ENCODE assay signal across 34 cellular contexts in genomic region chr6:27370391-27370790, GRCh38. TPM values are rescaled to one million over a fixed set of nuclear protein-coding genes. Genes with fewer than 3 reads are reported as not detected.
"Had no signal": no experiment of that assay in that cellular context is flagged by ENCODE, and none has a peak within 500 bp of the region (broad histone marks: within the 10 kb centered on the region; RNA-seq: fewer than 3 reads in every experiment).

No MANE protein-coding gene starts in this region.

- H3K36me3 ChIP-seq: brain microvascular endothelial cell had no signal

- H3K9me3 ChIP-seq: ascending aorta, esophagus muscularis mucosa, gastroesophageal sphincter had no signal

- DNase-seq: activated CD4-positive, alpha-beta memory T cell treated with anti-CD3 and anti-CD28 coated beads for 36 hours; activated CD4-positive, alpha-beta T cell treated with anti-CD3 and anti-CD28 coated beads for 36 hours; activated CD4-positive, alpha-beta T cell treated with anti-CD3 and anti-CD28 coated beads, Interleukin-2, amount 10 ng/mL, durations not matched to agents 24 days and 14 days; activated CD4-positive, CD25-positive, alpha-beta regulatory T cell; activated CD4-positive, CD25-positive, alpha-beta regulatory T cell treated with anti-CD3 and anti-CD28 coated beads, Interleukin-2, amount 50 U/mL, for 72 hours; activated CD8-positive, alpha-beta memory T cell treated with anti-CD3 and anti-CD28 coated beads, Interleukin-2, amount 10 ng/mL, durations not matched to agents 7 days and 5 days; activated CD8-positive, alpha-beta memory T cell treated with anti-CD3 and anti-CD28 coated beads, Interleukin-2, amount 50 U/mL, for 4 hours; activated CD8-positive, alpha-beta T cell treated with anti-CD3 and anti-CD28 coated beads, Interleukin-2, amount 10 ng/mL, durations not matched to agents 7 days and 5 days; activated effector memory CD4-positive, alpha-beta T cell treated with anti-CD3 and anti-CD28 coated beads, Interleukin-2, amount 50 U/mL, for 16 hours; activated naive CD4-positive, alpha-beta T cell treated with anti-CD3 and anti-CD28 coated beads for 36 hours; activated naive CD8-positive, alpha-beta T cell treated with anti-CD3 and anti-CD28 coated beads, Interleukin-2, amount 10 ng/mL, durations not matched to agents 7 days and 5 days; activated T-cell treated with anti-CD3 and anti-CD28 coated beads, Interleukin-2, amount 50 U/mL, for 1 hour; activated T-cell treated with anti-CD3 and anti-CD28 coated beads, Interleukin-2, amount 50 U/mL, for 48 hours; brain microvascular endothelial cell; caudate nucleus; cortex of kidney; dermis blood vessel endothelial cell; effector CD4-positive, alpha-beta T cell; effector memory CD8-positive, alpha-beta T cell; erythroblast; foreskin keratinocyte; heart right ventricle; T-cell; T1000 had no signal

- H3K27ac ChIP-seq: ascending aorta, brain microvascular endothelial cell, esophagus muscularis mucosa, foreskin keratinocyte, gastroesophageal sphincter, heart right ventricle had no signal

- H3K27me3 ChIP-seq: ascending aorta, brain microvascular endothelial cell, esophagus muscularis mucosa, foreskin keratinocyte, gastroesophageal sphincter had no signal

- FAIRE-seq: colon had no signal

- H3K4me3 ChIP-seq: ascending aorta, esophagus muscularis mucosa, gastroesophageal sphincter, heart right ventricle had no signal

RNA-seq across cellular contexts. Expression of gene POM121L2, which starts 58.3 kb away (rescaled TPM):
- total RNA-seq: activated CD4-positive, alpha-beta memory T cell treated with anti-CD3 and anti-CD28 coated beads for 36 hours; activated CD4-positive, alpha-beta T cell treated with anti-CD3 and anti-CD28 coated beads for 36 hours; activated CD4-positive, alpha-beta T cell treated with anti-CD3 and anti-CD28 coated beads, Interleukin-2, amount 10 ng/mL, durations not matched to agents 24 days and 14 days; activated CD8-positive, alpha-beta memory T cell treated with anti-CD3 and anti-CD28 coated beads for 36 hours; activated CD8-positive, alpha-beta memory T cell treated with anti-CD3 and anti-CD28 coated beads, Interleukin-2, amount 10 ng/mL, durations not matched to agents 7 days and 5 days; activated CD8-positive, alpha-beta T cell treated with anti-CD3 and anti-CD28 coated beads, Interleukin-2, amount 10 ng/mL, durations not matched to agents 7 days and 5 days; activated naive CD4-positive, alpha-beta T cell treated with anti-CD3 and anti-CD28 coated beads for 36 hours; activated naive CD8-positive, alpha-beta T cell treated with anti-CD3 and anti-CD28 coated beads, Interleukin-2, amount 10 ng/mL, durations not matched to agents 7 days and 5 days; activated T-helper 1 cell treated with anti-CD3 and anti-CD28 coated beads, Interleukin-12 subunit alpha, Interleukin-12 subunit beta, Interleukin-2, Interleukin-4 antibody, amounts not matched to agents 30 ng/mL and 10 ng/mL and 1 ng/mL, durations not matched to agents 14 hours and 24 hours and 36 hours; activated T-helper 2 cell treated with anti-CD3 and anti-CD28 coated beads, Interferon-gamma antibody, Interleukin-2, Interleukin-4, amounts not matched to agents 10 μg/mL and 5 μg/mL and 100 μg/mL, durations not matched to agents 14 hours and 24 hours and 36 hours; ascending aorta; chondrocyte; dermis blood vessel endothelial cell; esophagus muscularis mucosa; foreskin keratinocyte; gastroesophageal sphincter; glomerular endothelial cell; heart right ventricle; T-cell; T-helper 2 cell treated with Interferon-gamma antibody and Interleukin-4, amounts not matched to agents 100 ng/mL and 5 ng/mL, for 36 hours had no signal
